In the genomic region with DNA sequence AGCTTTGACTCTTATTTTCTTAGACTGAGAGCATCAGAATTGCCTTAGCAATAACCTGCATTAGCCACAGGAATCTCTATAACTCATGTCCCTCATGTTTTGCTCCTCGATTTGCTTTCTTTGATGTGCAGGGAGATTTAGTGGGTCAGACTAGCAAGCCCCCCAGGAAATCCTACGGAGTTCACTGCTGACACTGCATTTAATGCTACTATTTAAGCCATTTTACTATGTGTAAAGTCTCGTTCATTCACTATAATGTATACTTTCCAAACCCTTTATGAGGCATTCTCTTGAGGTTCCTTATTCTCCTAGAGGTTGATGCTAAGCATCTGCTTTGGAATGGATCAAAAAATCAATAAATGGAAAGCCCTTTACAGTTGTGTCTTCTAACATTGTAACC, we compare ENCODE assay signal across 11 cellular contexts.
"Had no signal": no experiment of that assay in that cellular context is flagged by ENCODE, and none has a peak within 500 bp of the region (broad histone marks: within the 10 kb centered on the region; RNA-seq: fewer than 3 reads in every experiment).

No MANE protein-coding gene starts in this region.

- H2AFZ ChIP-seq: GM23248 had no signal

- H3K4me3 Mint-ChIP-seq: GM23338, H9, HFFc6 had no signal

- H3K27ac Mint-ChIP-seq: GM23338, H9, HFFc6 had no signal

- FAIRE-seq: H1, H54 had no signal

- H3K9ac ChIP-seq: GM23248 had no signal

- DNase-seq: GM23248, GOT3, H7, H9, HCEC 1CT, HFFc6 had no signal

- H3K36me3 ChIP-seq: HAP-1 had no signal

- H3K27ac ChIP-seq: GM23248 had no signal

- H3K9me3 Mint-ChIP-seq: GM23338, H9 had no signal

- ATAC-seq: GM23338, HCT116 had no signal

- H3K4me3 ChIP-seq: GM23248, GM23338, HAP-1 had no signal

- H3K4me2 ChIP-seq: GM23338 had no signal

- H3K9me3 ChIP-seq: HAP-1 had no signal
